In the genomic region with DNA sequence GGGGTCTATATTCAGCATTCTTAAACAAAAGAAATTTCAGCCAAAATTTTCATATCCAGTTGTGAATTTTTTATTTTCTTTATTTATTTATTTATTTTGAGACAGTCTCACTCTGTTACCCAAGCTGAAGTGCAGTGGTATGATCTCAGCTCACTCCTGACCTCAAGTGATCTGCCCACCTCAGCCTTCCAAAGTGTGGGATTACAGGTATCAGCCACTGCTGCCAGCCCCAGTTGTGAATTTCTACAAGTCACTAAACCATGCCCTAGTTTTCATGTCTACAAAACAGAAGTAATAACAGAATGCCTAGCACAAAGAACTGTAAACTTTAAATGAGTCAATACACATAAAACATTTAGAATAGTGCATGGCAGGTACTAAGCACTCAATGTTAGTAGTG, we compare ENCODE assay signal across 20 cellular contexts.
DNase-seq lines count a peak whose midpoint lies in the region; ATAC-seq and TF ChIP-seq lines count a peak whose summit lies in the region.
"Had no signal": no experiment of that assay in that cellular context is flagged by ENCODE, and none has a peak within 500 bp of the region (broad histone marks: within the 10 kb centered on the region; RNA-seq: fewer than 3 reads in every experiment).

No MANE protein-coding gene starts in this region.

- peak overlapping the region; percentile 69; the same call in 1 of the 2 replicates for H3K4me2 ChIP-seq in KMS-11
- H3K4me2 ChIP-seq: A549; BLaER1 treated with 17β-estradiol and CSF1 and Interleukin-3, amounts not matched to agents 10 nM and 100 nM had no signal

- H3K4me1 ChIP-seq in KMS-11 (ENCODE audit: low read depth, poor library complexity, severe bottlenecking) = peaks cover 47% of the 10 kb centered on the region
- H3K4me1 ChIP-seq: BE2C; BLaER1 treated with 17β-estradiol and CSF1 and Interleukin-3, amounts not matched to agents 10 nM and 100 nM had no signal

- H3K79me2 ChIP-seq in KMS-11 (ENCODE audit: insufficient read depth, low read depth) = no peaks in the 10 kb centered on the region

- no peaks in the 10 kb centered on the region for H4K20me1 ChIP-seq in KMS-11 (ENCODE audit: insufficient read depth)
- H4K20me1 ChIP-seq: BLaER1 treated with 17β-estradiol and CSF1 and Interleukin-3, amounts not matched to agents 10 nM and 100 nM had no signal

- no peak for TF ChIP-seq CTCF in KMS-11 (conservative IDR thresholded peaks at IDR 0.05; ENCODE audit: low read depth, low read length)

- no peaks in the 10 kb centered on the region for H3K27me3 ChIP-seq in KMS-11 (ENCODE audit: insufficient read depth, low read depth)
- H3K27me3 ChIP-seq: BE2C; BLaER1 treated with 17β-estradiol and CSF1 and Interleukin-3, amounts not matched to agents 10 nM and 100 nM had no signal

- H3K9ac ChIP-seq in KMS-11 = no peak overlapping the region
- H3K9ac ChIP-seq: BLaER1 treated with 17β-estradiol and CSF1 and Interleukin-3, amounts not matched to agents 10 nM and 100 nM; GM23248 had no signal

- no peaks in the 10 kb centered on the region for H3K36me3 ChIP-seq in KMS-11 (ENCODE audit: insufficient read depth)
- H3K36me3 ChIP-seq: BE2C; BLaER1 treated with 17β-estradiol and CSF1 and Interleukin-3, amounts not matched to agents 10 nM and 100 nM had no signal

- DNase-seq in glomerular visceral epithelial cell (ENCODE audit: extremely low spot score) (peak; percentile 13), left kidney (ENCODE audit: low read depth, low spot score) (peak; percentile 5), dermis blood vessel endothelial cell (no peak)
- DNase-seq: 8988T; ACHN; AML-193; BE2C; Calu3; CD4-positive, alpha-beta T cell; COR-L47; DND-41; GM23248; H7; HCEC 1CT had no signal

- peak overlapping the region; percentile 4; the same call in 1 of the 2 replicates for H2AFZ ChIP-seq in KMS-11 (ENCODE audit: low read depth)
- H2AFZ ChIP-seq: GM23248 had no signal

- no peak overlapping the region for H3K4me3 ChIP-seq in KMS-11 (IDR thresholded peaks at IDR 0.05; ENCODE audit: insufficient read depth, low read depth, low read length)
- H3K4me3 ChIP-seq: A549; BLaER1 treated with 17β-estradiol and CSF1 and Interleukin-3, amounts not matched to agents 10 nM and 100 nM; GM23248 had no signal

- ATAC-seq in GM21529 (IDR thresholded peaks at IDR 0.05; ENCODE audit: unreplicated experiment) (no peak), HG03025 (IDR thresholded peaks at IDR 0.05; ENCODE audit: low FRiP score, unreplicated experiment) (no peak), HG03159 (IDR thresholded peaks at IDR 0.05; ENCODE audit: unreplicated experiment) (no peak)
- ATAC-seq: A549 had no signal

- H3K27ac ChIP-seq in KMS-11 = peak overlapping the region; percentile 34; the same call in 1 of the 2 replicates
- H3K27ac ChIP-seq: BLaER1 treated with 17β-estradiol and CSF1 and Interleukin-3, amounts not matched to agents 10 nM and 100 nM; GM23248 had no signal
